15 cellular contexts compared by ENCODE assay signal in genomic region chr2:42053482-42053790, GRCh38. TPM values are rescaled to one million over a fixed set of nuclear protein-coding genes. Genes with fewer than 3 reads are reported as not detected.
DNase-seq lines count a peak whose midpoint lies in the region; ATAC-seq and TF ChIP-seq lines count a peak whose summit lies in the region.
"Had no signal": no experiment of that assay in that cellular context is flagged by ENCODE, and none has a peak within 500 bp of the region (broad histone marks: within the 10 kb centered on the region; RNA-seq: fewer than 3 reads in every experiment).

No MANE protein-coding gene starts in this region.

- DNase-seq in NT2/D1 (ENCODE audit: low read depth, low spot score) (no peak), suprapubic skin (ENCODE audit: low spot score in 2 of 2) (no peak)
- no peak for DNase-seq in activated CD4-positive, alpha-beta T cell treated with anti-CD3 and anti-CD28 coated beads, Interleukin-2, amount 10 ng/mL, durations not matched to agents 7 days and 5 days
- DNase-seq: activated T-cell treated with anti-CD3 and anti-CD28 coated beads, Interleukin-2, amount 50 U/mL, for 24 hours; amygdala; effector memory CD4-positive, alpha-beta T cell; EL; NCI-H146; NCI-H510A treated with DMSO at 0.1 percent for 48 hours; occipital lobe had no signal

- POLR2A ChIA-PET in activated CD4-positive, alpha-beta T cell treated with anti-CD3 and anti-CD28 coated beads, Interleukin-2, amount 10 ng/mL, durations not matched to agents 7 days and 5 days (lab: Charles Lee), result no interaction called here

- TF ChIP-seq EP300 in suprapubic skin (IDR thresholded peaks at IDR 0.05), result no peak

- peak overlapping the region; percentile 68 for H3K9ac ChIP-seq in NT2/D1 (ENCODE audit: insufficient read length, low read depth)
- H3K9ac ChIP-seq in mucosa of rectum (ENCODE audit: low read depth in 1 of 2, low read length in 2 of 2), result peak overlapping the region; percentile 27 to 57

- peaks cover 32% of the 10 kb centered on the region for H3K27me3 Mint-ChIP-seq in activated CD4-positive, alpha-beta T cell treated with anti-CD3 and anti-CD28 coated beads, Interleukin-2, amount 10 ng/mL, durations not matched to agents 7 days and 5 days

- TF ChIP-seq CTCF in suprapubic skin (IDR thresholded peaks at IDR 0.05), result no peak

- H3K36me3 ChIP-seq in NT2/D1 (ENCODE audit: insufficient read depth, insufficient read length, low read length) (peaks cover 61% of the 10 kb centered on the region), ectodermal cell (ENCODE audit: control insufficient read depth, insufficient read depth, low read length) (peaks cover 24% of the 10 kb centered on the region), mucosa of rectum (ENCODE audit: control insufficient read depth in 2 of 2, insufficient read depth in 2 of 2, low read length in 2 of 2) (peaks cover 20 to 28% of the 10 kb centered on the region in 2 donors), suprapubic skin (peaks cover 17% of the 10 kb centered on the region)

- H3K4me1 ChIP-seq in NT2/D1 (ENCODE audit: insufficient read depth, insufficient read length) (peaks cover 29% of the 10 kb centered on the region), ectodermal cell (ENCODE audit: control insufficient read depth, insufficient read depth, low read length) (peaks cover 60% of the 10 kb centered on the region), mucosa of rectum (ENCODE audit: control insufficient read depth in 2 of 2, insufficient read depth in 2 of 2, low read length in 2 of 2) (peaks cover 61 to 86% of the 10 kb centered on the region in 2 donors), suprapubic skin (peaks cover 30% of the 10 kb centered on the region)

- CTCF ChIA-PET in activated CD4-positive, alpha-beta T cell treated with anti-CD3 and anti-CD28 coated beads, Interleukin-2, amount 10 ng/mL, durations not matched to agents 7 days and 5 days (lab: Charles Lee), result interaction anchor here (0.6 to 1.0 kb wide), 2 partner anchors 17 to 307 kb away, joined by 3 to 4 read pairs; no protein-coding TSS in a partner anchor

- H3K27ac Mint-ChIP-seq in activated CD4-positive, alpha-beta T cell treated with anti-CD3 and anti-CD28 coated beads, Interleukin-2, amount 10 ng/mL, durations not matched to agents 7 days and 5 days, result no peak overlapping the region
- H3K27ac Mint-ChIP-seq: activated T-cell treated with anti-CD3 and anti-CD28 coated beads, Interleukin-2, amount 50 U/mL, for 24 hours had no signal

- H3K4me1 Mint-ChIP-seq in activated CD4-positive, alpha-beta T cell treated with anti-CD3 and anti-CD28 coated beads, Interleukin-2, amount 10 ng/mL, durations not matched to agents 7 days and 5 days, result no peaks in the 10 kb centered on the region

- no peak for ATAC-seq in HG02642 (IDR thresholded peaks at IDR 0.05; ENCODE audit: poor library complexity, unreplicated experiment)
- ATAC-seq in HG03196 (IDR thresholded peaks at IDR 0.05; ENCODE audit: unreplicated experiment), result no peak
- no peak for ATAC-seq in esophagus mucosa

- no peak overlapping the region for H3K4me3 ChIP-seq in NT2/D1 (ENCODE audit: insufficient read length, low read depth)
- no peak overlapping the region for H3K4me3 ChIP-seq in ectodermal cell (ENCODE audit: insufficient read depth, low read depth, low read length)
- H3K4me3 ChIP-seq in mucosa of rectum (ENCODE audit: low read length in 2 of 2), result no peak overlapping the region
- no peak overlapping the region for H3K4me3 ChIP-seq in suprapubic skin

- no peak overlapping the region for H3K4me3 Mint-ChIP-seq in activated CD4-positive, alpha-beta T cell treated with anti-CD3 and anti-CD28 coated beads, Interleukin-2, amount 10 ng/mL, durations not matched to agents 7 days and 5 days
- H3K4me3 Mint-ChIP-seq: activated T-cell treated with anti-CD3 and anti-CD28 coated beads, Interleukin-2, amount 50 U/mL, for 24 hours had no signal

- H3K9me3 Mint-ChIP-seq in activated CD4-positive, alpha-beta T cell treated with anti-CD3 and anti-CD28 coated beads, Interleukin-2, amount 10 ng/mL, durations not matched to agents 7 days and 5 days, result no peaks in the 10 kb centered on the region
- H3K9me3 Mint-ChIP-seq: activated T-cell treated with anti-CD3 and anti-CD28 coated beads, Interleukin-2, amount 50 U/mL, for 24 hours had no signal

- H3K27me3 ChIP-seq in NT2/D1 (ENCODE audit: insufficient read depth, insufficient read length), result no peaks in the 10 kb centered on the region
- no peaks in the 10 kb centered on the region for H3K27me3 ChIP-seq in ectodermal cell (ENCODE audit: control insufficient read depth, insufficient read depth, low read length, poor library complexity, severe bottlenecking)
- peaks cover 0 to 3% of the 10 kb centered on the region in 2 donors for H3K27me3 ChIP-seq in mucosa of rectum (ENCODE audit: control insufficient read depth in 2 of 2, insufficient read depth in 2 of 2, low read length in 2 of 2)
- H3K27me3 ChIP-seq in suprapubic skin, result peaks cover 14% of the 10 kb centered on the region

- H3K27ac ChIP-seq in ectodermal cell (ENCODE audit: insufficient read depth, low read depth, low read length, poor library complexity, severe bottlenecking) (peak overlapping the region; percentile 52), mucosa of rectum (ENCODE audit: low read depth in 2 of 2, low read length in 2 of 2) (peak overlapping the region; percentile 85 to 86), suprapubic skin (peak overlapping the region; percentile 15)

- no peak for TF ChIP-seq POLR2A in suprapubic skin (IDR thresholded peaks at IDR 0.05)

- H3K9me3 ChIP-seq in NT2/D1 (ENCODE audit: insufficient read depth, low read length) (no peaks in the 10 kb centered on the region), ectodermal cell (ENCODE audit: control insufficient read depth, low read length) (no peaks in the 10 kb centered on the region), mucosa of rectum (ENCODE audit: control insufficient read depth in 2 of 2, low read length in 2 of 2) (no peaks in the 10 kb centered on the region), suprapubic skin (no peaks in the 10 kb centered on the region)

- no peaks in the 10 kb centered on the region for H3K36me3 Mint-ChIP-seq in activated CD4-positive, alpha-beta T cell treated with anti-CD3 and anti-CD28 coated beads, Interleukin-2, amount 10 ng/mL, durations not matched to agents 7 days and 5 days (ENCODE audit: low read depth)

- whole genome bisulfite sequencing in ectodermal cell, 2 experiments, result 65 to 66% methylated on average over 6 of the region's 6 CpGs
- WGBS in suprapubic skin, result 82% methylated on average over 3 of the region's 6 CpGs

RNA-seq across cellular contexts. Expression of gene PKDCC, which starts 5.6 kb away (rescaled TPM):
- 224 TPM for polyA plus RNA-seq in ectodermal cell (2013, experiment 1 of 4)
- polyA plus RNA-seq in ectodermal cell (2013, experiment 2 of 4), result 241 TPM
- polyA plus RNA-seq in ectodermal cell (2013, experiment 3 of 4), result 222 TPM
- 225 TPM for polyA plus RNA-seq in ectodermal cell (2013, experiment 4 of 4)
- total RNA-seq in suprapubic skin, result 1 to 10 TPM; 2.5 to 8.5 (median 6.2) TPM
- total RNA-seq in activated CD4-positive, alpha-beta T cell treated with anti-CD3 and anti-CD28 coated beads, Interleukin-2, amount 10 ng/mL, durations not matched to agents 7 days and 5 days, result not detected
- total RNA-seq in esophagus mucosa, result 1.8 TPM

Comparison
In these comparisons a context has a peak if more than half of its experiments do, and no peak if none do; other contexts are left out.
1. H3K27ac ChIP-seq: peak in every context shown above with its lines; median percentile 86 in mucosa of rectum; 52 in ectodermal cell; 15 in suprapubic skin.